Comparison of ENCODE assay signal across 19 cellular contexts in genomic region chr2:217090884-217091283, GRCh38.
"Had no signal": no experiment of that assay in that cellular context is flagged by ENCODE, and none has a peak within 500 bp of the region (broad histone marks: within the 10 kb centered on the region; RNA-seq: fewer than 3 reads in every experiment).

No MANE protein-coding gene starts in this region.

- DNase-seq: activated CD4-positive, alpha-beta T cell treated with anti-CD3 and anti-CD28 coated beads for 4 hours; activated CD8-positive, alpha-beta memory T cell treated with anti-CD3 and anti-CD28 coated beads, Interleukin-2, amount 50 U/mL, for 4 hours; activated CD8-positive, alpha-beta T cell treated with anti-CD3 and anti-CD28 coated beads, Interleukin-2, amount 10 ng/mL, durations not matched to agents 7 days and 5 days; activated gamma-delta T cell treated with Interleukin-2 at 50 U/mL for 16 hours; activated T-cell treated with anti-CD3 and anti-CD28 coated beads, Interleukin-2, amount 50 U/mL, for 72 hours; amniotic stem cell; effector CD8-positive, alpha-beta T cell; heart right ventricle; left lung; mammary epithelial cell; ovary; psoas muscle; right cardiac atrium; stimulated activated CD4-positive, alpha-beta T cell treated with anti-CD3 and anti-CD28 coated beads, Interleukin-2, amount 100 ng/mL, for 48 hours had no signal

- H3K9me3 Mint-ChIP-seq: activated T-cell treated with anti-CD3 and anti-CD28 coated beads, Interleukin-2, amount 50 U/mL, for 72 hours; dendritic cell treated with granulocyte-macrophage colony-stimulating factor and Interleukin-4, amounts not matched to agents 40 ng/mL and 50 ng/mL, for 4 days had no signal

- H3K4me3 Mint-ChIP-seq: dendritic cell treated with granulocyte-macrophage colony-stimulating factor and Interleukin-4, amounts not matched to agents 40 ng/mL and 50 ng/mL, for 4 days; WTC11 had no signal

- H3K27me3 ChIP-seq: esophagus muscularis mucosa, gastroesophageal sphincter, heart right ventricle, left lung, ovary had no signal

- H3K27ac Mint-ChIP-seq: activated T-cell treated with anti-CD3 and anti-CD28 coated beads, Interleukin-2, amount 50 U/mL, for 72 hours; dendritic cell treated with granulocyte-macrophage colony-stimulating factor and Interleukin-4, amounts not matched to agents 40 ng/mL and 50 ng/mL, for 4 days; WTC11 had no signal

- H3K4me1 ChIP-seq: gastroesophageal sphincter, psoas muscle had no signal

- H3K4me3 ChIP-seq: gastroesophageal sphincter, left lung, ovary had no signal

- H3K9me3 ChIP-seq: esophagus muscularis mucosa, gastroesophageal sphincter, heart right ventricle, left lung, ovary, psoas muscle had no signal

- ATAC-seq: gastroesophageal sphincter, heart right ventricle, left lung, right cardiac atrium, WTC11 had no signal

- H3K36me3 Mint-ChIP-seq: activated naive CD4-positive, alpha-beta T cell treated with anti-CD3 and anti-CD28 coated beads, Interleukin-2, amount 50 U/mL, for 72 hours; WTC11 had no signal

- H3K4me1 Mint-ChIP-seq: WTC11 had no signal

- H3K36me3 ChIP-seq: esophagus muscularis mucosa, gastroesophageal sphincter, heart right ventricle, left lung, ovary had no signal
